1 cellular context compared by ENCODE assay signal in the genomic region with DNA sequence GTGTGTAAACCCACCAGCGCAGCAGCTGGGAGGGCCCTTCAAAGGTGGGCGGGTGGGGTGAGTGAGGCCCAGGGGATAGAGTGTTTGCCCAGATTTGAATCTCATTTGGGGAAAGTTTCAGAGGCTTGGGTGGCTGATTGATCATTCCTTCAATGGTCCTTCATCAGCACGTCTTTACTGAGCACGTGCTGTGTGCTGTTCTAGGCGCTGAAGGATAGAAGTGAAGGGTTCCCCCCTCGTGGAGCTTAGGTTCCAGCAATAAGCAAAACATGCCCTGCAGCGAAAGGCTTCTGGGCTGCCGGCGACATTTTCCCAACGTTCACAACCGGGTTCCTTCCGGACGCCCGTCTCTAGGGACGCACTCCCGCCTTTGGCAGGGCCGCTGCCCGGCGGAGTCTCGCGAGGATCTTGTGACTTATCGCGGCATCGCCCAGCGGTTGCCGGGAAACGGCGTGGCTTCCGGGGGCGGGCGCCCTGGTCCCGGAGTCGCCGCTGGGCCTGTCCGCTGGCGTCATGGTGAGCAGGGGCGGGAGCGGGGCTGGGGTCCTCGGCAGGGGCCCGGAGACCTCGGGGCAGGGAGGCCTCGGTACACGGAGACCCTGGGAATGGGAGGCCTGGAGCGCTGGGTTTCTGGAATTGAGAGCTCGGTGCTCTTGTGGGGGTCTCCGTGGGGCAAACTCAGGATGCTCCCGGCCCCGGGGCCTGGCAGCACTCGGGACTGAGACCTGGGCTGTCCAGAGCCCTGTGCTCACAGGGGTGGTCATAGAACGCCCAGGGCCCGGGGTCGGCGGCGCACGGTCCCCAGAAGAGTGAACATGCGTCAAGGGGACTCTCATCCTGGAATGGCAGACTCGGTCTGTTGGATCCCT.
TF ChIP-seq lines count a peak whose summit lies in the region.

No MANE protein-coding gene starts in this region.

TF ChIP-seq in SK-N-SH, 30 proteins besides CTCF, POLR2A, EP300 and RAD21 (continued from another document):
- TF ChIP-seq, protein P1, sequence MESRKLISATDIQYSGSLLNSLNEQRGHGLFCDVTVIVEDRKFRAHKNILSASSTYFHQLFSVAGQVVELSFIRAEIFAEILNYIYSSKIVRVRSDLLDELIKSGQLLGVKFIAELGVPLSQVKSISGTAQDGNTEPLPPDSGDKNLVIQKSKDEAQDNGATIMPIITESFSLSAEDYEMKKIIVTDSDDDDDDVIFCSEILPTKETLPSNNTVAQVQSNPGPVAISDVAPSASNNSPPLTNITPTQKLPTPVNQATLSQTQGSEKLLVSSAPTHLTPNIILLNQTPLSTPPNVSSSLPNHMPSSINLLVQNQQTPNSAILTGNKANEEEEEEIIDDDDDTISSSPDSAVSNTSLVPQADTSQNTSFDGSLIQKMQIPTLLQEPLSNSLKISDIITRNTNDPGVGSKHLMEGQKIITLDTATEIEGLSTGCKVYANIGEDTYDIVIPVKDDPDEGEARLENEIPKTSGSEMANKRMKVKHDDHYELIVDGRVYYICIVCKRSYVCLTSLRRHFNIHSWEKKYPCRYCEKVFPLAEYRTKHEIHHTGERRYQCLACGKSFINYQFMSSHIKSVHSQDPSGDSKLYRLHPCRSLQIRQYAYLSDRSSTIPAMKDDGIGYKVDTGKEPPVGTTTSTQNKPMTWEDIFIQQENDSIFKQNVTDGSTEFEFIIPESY (IDR thresholded peaks at IDR 0.05; ENCODE audit: borderline replicate concordance, low read depth) = peak; percentile 99
- TF ChIP-seq GABPA (IDR thresholded peaks at IDR 0.05; ENCODE audit: low read depth) = peak; percentile 62
- peak; percentile 99 for TF ChIP-seq SIN3A (IDR thresholded peaks at IDR 0.05; ENCODE audit: borderline replicate concordance, low read depth, low read length)
- TF ChIP-seq, protein P2, sequence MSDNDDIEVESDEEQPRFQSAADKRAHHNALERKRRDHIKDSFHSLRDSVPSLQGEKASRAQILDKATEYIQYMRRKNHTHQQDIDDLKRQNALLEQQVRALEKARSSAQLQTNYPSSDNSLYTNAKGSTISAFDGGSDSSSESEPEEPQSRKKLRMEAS (IDR thresholded peaks at IDR 0.05; ENCODE audit: low read depth) = peak; percentile 89
- TF ChIP-seq, protein P3, sequence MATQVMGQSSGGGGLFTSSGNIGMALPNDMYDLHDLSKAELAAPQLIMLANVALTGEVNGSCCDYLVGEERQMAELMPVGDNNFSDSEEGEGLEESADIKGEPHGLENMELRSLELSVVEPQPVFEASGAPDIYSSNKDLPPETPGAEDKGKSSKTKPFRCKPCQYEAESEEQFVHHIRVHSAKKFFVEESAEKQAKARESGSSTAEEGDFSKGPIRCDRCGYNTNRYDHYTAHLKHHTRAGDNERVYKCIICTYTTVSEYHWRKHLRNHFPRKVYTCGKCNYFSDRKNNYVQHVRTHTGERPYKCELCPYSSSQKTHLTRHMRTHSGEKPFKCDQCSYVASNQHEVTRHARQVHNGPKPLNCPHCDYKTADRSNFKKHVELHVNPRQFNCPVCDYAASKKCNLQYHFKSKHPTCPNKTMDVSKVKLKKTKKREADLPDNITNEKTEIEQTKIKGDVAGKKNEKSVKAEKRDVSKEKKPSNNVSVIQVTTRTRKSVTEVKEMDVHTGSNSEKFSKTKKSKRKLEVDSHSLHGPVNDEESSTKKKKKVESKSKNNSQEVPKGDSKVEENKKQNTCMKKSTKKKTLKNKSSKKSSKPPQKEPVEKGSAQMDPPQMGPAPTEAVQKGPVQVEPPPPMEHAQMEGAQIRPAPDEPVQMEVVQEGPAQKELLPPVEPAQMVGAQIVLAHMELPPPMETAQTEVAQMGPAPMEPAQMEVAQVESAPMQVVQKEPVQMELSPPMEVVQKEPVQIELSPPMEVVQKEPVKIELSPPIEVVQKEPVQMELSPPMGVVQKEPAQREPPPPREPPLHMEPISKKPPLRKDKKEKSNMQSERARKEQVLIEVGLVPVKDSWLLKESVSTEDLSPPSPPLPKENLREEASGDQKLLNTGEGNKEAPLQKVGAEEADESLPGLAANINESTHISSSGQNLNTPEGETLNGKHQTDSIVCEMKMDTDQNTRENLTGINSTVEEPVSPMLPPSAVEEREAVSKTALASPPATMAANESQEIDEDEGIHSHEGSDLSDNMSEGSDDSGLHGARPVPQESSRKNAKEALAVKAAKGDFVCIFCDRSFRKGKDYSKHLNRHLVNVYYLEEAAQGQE (IDR thresholded peaks at IDR 0.05; ENCODE audit: low read depth, low read length) = 0 out of 2 replicates have a peak, but pooled peaks have one; percentile 5
- TF ChIP-seq POLR2AphosphoS5 (IDR thresholded peaks at IDR 0.05; ENCODE audit: low read depth, low read length) = peak; percentile 79; the same call in 1 of the 2 replicates
- peak; percentile 57; the same call in 1 of the 2 replicates for TF ChIP-seq ELF1 (IDR thresholded peaks at IDR 0.05)
- peak; percentile 100 for TF ChIP-seq CHD2 (IDR thresholded peaks at IDR 0.05; ENCODE audit: low read length, partially characterized antibody)
- TF ChIP-seq NFIC (IDR thresholded peaks at IDR 0.05; ENCODE audit: borderline replicate concordance) = no peak
- peak; percentile 76; the same call in 1 of the 2 replicates for TF ChIP-seq TAF1 (IDR thresholded peaks at IDR 0.05; ENCODE audit: borderline replicate concordance, low read depth, low read length)
- peak; percentile 80 for TF ChIP-seq GATA2 (CRISPR knock-in tag; IDR thresholded peaks at IDR 0.05)
- 0 out of 2 replicates have a peak, but pooled peaks have one; percentile 31 for TF ChIP-seq YY1 (IDR thresholded peaks at IDR 0.05; ENCODE audit: low read depth)
